Comparison of ENCODE assay signal across 1 cellular context in the genomic region with DNA sequence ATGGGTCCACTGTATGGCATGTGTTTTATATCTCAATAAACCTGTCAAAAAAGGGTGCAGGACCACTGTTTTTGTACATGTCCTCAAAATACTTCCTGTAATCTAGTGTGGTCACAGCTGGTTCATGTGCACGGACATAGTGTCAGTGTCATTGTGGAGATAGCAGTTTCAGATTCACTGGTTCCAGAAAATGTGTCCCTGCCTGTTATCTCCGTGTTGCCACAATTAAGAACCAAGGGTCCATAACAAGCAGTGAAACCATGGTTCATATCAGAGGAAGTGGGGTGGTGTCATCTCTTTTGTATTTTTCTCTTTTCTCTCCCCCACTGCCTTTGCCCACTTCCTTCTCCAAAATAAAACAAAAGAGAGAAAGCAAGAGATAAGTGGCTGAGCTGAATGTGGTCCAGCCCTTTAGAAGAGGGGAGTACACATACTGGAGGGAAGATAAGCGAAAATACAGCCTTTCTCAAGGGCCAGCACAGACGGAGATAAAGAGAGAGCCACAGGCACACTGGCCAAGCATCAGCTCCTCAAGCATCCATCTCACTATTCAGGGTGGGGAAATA.
A peak's percentile ranks its signal among the peaks of the same experiment; 100 is the strongest.
TF ChIP-seq lines count a peak whose summit lies in the region.

No MANE protein-coding gene starts in this region.

TF ChIP-seq in K562, 482 proteins besides CTCF, POLR2A, EP300 and RAD21 (continued from another document and continues in another):
- TF ChIP-seq, protein P1, sequence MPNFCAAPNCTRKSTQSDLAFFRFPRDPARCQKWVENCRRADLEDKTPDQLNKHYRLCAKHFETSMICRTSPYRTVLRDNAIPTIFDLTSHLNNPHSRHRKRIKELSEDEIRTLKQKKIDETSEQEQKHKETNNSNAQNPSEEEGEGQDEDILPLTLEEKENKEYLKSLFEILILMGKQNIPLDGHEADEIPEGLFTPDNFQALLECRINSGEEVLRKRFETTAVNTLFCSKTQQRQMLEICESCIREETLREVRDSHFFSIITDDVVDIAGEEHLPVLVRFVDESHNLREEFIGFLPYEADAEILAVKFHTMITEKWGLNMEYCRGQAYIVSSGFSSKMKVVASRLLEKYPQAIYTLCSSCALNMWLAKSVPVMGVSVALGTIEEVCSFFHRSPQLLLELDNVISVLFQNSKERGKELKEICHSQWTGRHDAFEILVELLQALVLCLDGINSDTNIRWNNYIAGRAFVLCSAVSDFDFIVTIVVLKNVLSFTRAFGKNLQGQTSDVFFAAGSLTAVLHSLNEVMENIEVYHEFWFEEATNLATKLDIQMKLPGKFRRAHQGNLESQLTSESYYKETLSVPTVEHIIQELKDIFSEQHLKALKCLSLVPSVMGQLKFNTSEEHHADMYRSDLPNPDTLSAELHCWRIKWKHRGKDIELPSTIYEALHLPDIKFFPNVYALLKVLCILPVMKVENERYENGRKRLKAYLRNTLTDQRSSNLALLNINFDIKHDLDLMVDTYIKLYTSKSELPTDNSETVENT (CRISPR knock-in tag; IDR thresholded peaks at IDR 0.05), result no peak
- TF ChIP-seq, protein P2, sequence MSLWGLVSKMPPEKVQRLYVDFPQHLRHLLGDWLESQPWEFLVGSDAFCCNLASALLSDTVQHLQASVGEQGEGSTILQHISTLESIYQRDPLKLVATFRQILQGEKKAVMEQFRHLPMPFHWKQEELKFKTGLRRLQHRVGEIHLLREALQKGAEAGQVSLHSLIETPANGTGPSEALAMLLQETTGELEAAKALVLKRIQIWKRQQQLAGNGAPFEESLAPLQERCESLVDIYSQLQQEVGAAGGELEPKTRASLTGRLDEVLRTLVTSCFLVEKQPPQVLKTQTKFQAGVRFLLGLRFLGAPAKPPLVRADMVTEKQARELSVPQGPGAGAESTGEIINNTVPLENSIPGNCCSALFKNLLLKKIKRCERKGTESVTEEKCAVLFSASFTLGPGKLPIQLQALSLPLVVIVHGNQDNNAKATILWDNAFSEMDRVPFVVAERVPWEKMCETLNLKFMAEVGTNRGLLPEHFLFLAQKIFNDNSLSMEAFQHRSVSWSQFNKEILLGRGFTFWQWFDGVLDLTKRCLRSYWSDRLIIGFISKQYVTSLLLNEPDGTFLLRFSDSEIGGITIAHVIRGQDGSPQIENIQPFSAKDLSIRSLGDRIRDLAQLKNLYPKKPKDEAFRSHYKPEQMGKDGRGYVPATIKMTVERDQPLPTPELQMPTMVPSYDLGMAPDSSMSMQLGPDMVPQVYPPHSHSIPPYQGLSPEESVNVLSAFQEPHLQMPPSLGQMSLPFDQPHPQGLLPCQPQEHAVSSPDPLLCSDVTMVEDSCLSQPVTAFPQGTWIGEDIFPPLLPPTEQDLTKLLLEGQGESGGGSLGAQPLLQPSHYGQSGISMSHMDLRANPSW (CRISPR knock-in tag; IDR thresholded peaks at IDR 0.05), result no peak
- TF ChIP-seq ESRRB (CRISPR knock-in tag; IDR thresholded peaks at IDR 0.05; ENCODE audit: borderline replicate concordance) (no peak), SIN3B (IDR thresholded peaks at IDR 0.05; ENCODE audit: low read depth) (no peak), ZNF699 (CRISPR knock-in tag; IDR thresholded peaks at IDR 0.05; ENCODE audit: insufficient replicate concordance) (no peak), KDM4B (IDR thresholded peaks at IDR 0.05; ENCODE audit: borderline replicate concordance in 2 of 2, low read depth in 1 of 2) (no peak), KDM5B (IDR thresholded peaks at IDR 0.05; ENCODE audit: insufficient replicate concordance, low read depth, low read length) (no peak), GABPA (tag; conservative IDR thresholded peaks at IDR 0.05; ENCODE audit: low read depth) (peak; percentile 64), SIX5 (IDR thresholded peaks at IDR 0.05; ENCODE audit: borderline replicate concordance in 1 of 2, insufficient read depth in 1 of 2, low read depth in 1 of 2, low read length in 2 of 2) (no peak), ZNF583 (CRISPR knock-in tag; IDR thresholded peaks at IDR 0.05) (no peak), EP400 (IDR thresholded peaks at IDR 0.05) (peak; percentile 20; the same call in 1 of the 2 replicates), CCAR2 (IDR thresholded peaks at IDR 0.05; ENCODE audit: low read depth, low read length) (no peak), ZNF668 (CRISPR knock-in tag; IDR thresholded peaks at IDR 0.05) (no peak), ZBTB17 (CRISPR knock-in tag; IDR thresholded peaks at IDR 0.05) (no peak), ZBTB8A (IDR thresholded peaks at IDR 0.05; ENCODE audit: partially characterized antibody) (no peak), PURB (CRISPR knock-in tag; IDR thresholded peaks at IDR 0.05; ENCODE audit: low read depth) (no peak), HDAC2 (IDR thresholded peaks at IDR 0.05) (peak; percentile 90), ZNF75A (CRISPR knock-in tag; IDR thresholded peaks at IDR 0.05) (no peak), HMGN3 (IDR thresholded peaks at IDR 0.05; ENCODE audit: borderline replicate concordance, extremely low read depth, insufficient read length, low read depth, low read length) (peak; percentile 80), PRPF4 (IDR thresholded peaks at IDR 0.05; ENCODE audit: insufficient read depth, low read depth, low read length, poor library complexity, severe bottlenecking) (no peak), RUNX1 (IDR thresholded peaks at IDR 0.05; ENCODE audit: low read depth) (no peak; the same call in 1 of the 2 replicates), ZNF184 (CRISPR knock-in tag; IDR thresholded peaks at IDR 0.05) (no peak), PHB (CRISPR knock-in tag; IDR thresholded peaks at IDR 0.05) (no peak), SMARCA5 (IDR thresholded peaks at IDR 0.05) (no peak), HIVEP1 (CRISPR knock-in tag; IDR thresholded peaks at IDR 0.05) (no peak), PTBP1 (IDR thresholded peaks at IDR 0.05; ENCODE audit: low read depth, low read length) (no peak), TFAM (CRISPR knock-in tag; conservative IDR thresholded peaks at IDR 0.05) (no peak), SNRNP70 (optimal IDR thresholded peaks at IDR 0.05; ENCODE audit: low read depth, low read length) (no peak), MCM3 (IDR thresholded peaks at IDR 0.05) (no peak), ELF2 (CRISPR knock-in tag; IDR thresholded peaks at IDR 0.05) (no peak), ZKSCAN1 (IDR thresholded peaks at IDR 0.05; ENCODE audit: low read depth, low read length) (no peak), HNRNPLL (IDR thresholded peaks at IDR 0.05; ENCODE audit: low read depth, low read length, poor library complexity, severe bottlenecking) (no peak), XRCC3 (IDR thresholded peaks at IDR 0.05) (no peak)
- TF ChIP-seq, protein P3, sequence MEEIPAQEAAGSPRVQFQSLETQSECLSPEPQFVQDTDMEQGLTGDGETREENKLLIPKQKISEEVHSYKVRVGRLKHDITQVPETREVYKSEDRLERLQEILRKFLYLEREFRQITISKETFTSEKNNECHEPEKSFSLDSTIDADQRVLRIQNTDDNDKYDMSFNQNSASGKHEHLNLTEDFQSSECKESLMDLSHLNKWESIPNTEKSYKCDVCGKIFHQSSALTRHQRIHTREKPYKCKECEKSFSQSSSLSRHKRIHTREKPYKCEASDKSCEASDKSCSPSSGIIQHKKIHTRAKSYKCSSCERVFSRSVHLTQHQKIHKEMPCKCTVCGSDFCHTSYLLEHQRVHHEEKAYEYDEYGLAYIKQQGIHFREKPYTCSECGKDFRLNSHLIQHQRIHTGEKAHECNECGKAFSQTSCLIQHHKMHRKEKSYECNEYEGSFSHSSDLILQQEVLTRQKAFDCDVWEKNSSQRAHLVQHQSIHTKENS (CRISPR knock-in tag; IDR thresholded peaks at IDR 0.05), result no peak
- TF ChIP-seq, protein P4, sequence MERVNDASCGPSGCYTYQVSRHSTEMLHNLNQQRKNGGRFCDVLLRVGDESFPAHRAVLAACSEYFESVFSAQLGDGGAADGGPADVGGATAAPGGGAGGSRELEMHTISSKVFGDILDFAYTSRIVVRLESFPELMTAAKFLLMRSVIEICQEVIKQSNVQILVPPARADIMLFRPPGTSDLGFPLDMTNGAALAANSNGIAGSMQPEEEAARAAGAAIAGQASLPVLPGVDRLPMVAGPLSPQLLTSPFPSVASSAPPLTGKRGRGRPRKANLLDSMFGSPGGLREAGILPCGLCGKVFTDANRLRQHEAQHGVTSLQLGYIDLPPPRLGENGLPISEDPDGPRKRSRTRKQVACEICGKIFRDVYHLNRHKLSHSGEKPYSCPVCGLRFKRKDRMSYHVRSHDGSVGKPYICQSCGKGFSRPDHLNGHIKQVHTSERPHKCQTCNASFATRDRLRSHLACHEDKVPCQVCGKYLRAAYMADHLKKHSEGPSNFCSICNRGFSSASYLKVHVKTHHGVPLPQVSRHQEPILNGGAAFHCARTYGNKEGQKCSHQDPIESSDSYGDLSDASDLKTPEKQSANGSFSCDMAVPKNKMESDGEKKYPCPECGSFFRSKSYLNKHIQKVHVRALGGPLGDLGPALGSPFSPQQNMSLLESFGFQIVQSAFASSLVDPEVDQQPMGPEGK (CRISPR knock-in tag; IDR thresholded peaks at IDR 0.05; ENCODE audit: borderline replicate concordance), result no peak
- TF ChIP-seq, protein P5, sequence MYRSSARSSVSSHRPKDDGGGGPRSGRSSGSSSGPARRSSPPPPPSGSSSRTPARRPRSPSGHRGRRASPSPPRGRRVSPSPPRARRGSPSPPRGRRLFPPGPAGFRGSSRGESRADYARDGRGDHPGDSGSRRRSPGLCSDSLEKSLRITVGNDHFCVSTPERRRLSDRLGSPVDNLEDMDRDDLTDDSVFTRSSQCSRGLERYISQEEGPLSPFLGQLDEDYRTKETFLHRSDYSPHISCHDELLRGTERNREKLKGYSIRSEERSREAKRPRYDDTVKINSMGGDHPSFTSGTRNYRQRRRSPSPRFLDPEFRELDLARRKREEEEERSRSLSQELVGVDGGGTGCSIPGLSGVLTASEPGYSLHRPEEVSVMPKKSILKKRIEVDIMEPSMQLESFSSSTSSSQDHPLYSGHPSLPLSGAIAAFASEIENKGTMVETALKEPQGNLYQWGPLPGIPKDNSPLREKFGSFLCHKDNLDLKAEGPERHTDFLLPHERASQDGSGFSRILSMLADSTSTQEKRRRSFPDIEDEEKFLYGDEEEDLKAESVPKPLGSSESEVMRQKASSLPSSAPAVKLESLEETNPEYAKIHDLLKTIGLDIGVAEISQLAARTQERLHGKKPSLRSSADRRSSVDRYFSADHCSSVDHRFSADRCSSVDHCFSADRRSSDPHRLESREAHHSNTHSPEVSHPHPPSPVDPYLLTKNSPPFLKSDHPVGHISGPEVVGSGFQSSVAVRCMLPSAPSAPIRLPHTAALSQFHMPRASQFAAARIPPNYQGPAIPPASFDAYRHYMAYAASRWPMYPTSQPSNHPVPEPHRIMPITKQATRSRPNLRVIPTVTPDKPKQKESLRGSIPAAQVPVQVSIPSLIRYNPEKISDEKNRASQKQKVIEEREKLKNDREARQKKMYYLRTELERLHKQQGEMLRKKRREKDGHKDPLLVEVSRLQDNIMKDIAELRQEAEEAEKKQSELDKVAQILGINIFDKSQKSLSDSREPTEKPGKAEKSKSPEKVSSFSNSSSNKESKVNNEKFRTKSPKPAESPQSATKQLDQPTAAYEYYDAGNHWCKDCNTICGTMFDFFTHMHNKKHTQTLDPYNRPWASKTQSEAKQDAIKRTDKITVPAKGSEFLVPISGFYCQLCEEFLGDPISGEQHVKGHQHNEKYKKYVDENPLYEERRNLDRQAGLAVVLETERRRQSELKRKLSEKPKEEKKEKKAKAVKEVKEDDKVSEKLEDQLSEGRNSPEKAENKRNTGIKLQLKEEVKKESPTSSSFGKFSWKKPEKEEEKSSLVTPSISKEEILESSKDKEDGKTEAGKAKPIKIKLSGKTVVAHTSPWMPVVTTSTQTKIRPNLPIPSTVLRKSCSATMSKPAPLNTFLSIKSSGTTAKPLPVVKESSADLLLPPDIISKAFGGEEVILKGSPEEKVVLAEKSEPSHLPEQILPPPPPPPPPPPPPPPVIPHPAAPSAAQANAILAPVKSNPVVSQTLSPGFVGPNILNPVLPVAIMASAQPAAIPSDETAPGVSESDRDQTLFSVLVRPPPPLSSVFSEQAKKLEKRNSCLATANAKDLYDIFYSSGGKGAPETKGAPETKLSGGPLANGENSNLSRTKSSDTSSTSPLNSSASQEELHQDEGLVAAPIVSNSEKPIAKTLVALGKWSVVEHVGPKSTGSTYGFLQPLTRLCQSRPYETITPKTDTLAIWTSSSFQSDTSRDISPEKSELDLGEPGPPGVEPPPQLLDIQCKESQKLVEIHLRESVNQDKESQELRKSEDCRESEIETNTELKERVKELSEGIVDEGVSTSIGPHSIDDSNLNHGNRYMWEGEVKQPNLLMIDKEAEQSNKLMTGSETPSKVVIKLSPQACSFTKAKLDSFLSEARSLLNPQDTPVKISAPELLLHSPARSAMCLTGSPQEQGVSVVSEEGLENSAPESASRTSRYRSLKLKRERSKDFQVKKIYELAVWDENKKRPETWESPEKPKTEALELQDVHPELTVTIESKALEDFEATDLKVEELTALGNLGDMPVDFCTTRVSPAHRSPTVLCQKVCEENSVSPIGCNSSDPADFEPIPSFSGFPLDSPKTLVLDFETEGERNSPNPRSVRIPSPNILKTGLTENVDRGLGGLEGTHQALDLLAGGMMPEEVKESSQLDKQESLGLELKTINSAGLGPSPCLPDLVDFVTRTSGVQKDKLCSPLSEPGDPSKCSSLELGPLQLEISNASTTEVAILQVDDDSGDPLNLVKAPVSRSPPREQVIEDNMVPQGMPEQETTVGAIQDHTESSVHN (IDR thresholded peaks at IDR 0.05; ENCODE audit: borderline replicate concordance in 1 of 2, low read depth in 1 of 2), result no peak
- TF ChIP-seq, protein P6, sequence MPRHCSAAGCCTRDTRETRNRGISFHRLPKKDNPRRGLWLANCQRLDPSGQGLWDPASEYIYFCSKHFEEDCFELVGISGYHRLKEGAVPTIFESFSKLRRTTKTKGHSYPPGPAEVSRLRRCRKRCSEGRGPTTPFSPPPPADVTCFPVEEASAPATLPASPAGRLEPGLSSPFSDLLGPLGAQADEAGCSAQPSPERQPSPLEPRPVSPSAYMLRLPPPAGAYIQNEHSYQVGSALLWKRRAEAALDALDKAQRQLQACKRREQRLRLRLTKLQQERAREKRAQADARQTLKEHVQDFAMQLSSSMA (CRISPR knock-in tag; IDR thresholded peaks at IDR 0.05), result no peak
- TF ChIP-seq, protein P7, sequence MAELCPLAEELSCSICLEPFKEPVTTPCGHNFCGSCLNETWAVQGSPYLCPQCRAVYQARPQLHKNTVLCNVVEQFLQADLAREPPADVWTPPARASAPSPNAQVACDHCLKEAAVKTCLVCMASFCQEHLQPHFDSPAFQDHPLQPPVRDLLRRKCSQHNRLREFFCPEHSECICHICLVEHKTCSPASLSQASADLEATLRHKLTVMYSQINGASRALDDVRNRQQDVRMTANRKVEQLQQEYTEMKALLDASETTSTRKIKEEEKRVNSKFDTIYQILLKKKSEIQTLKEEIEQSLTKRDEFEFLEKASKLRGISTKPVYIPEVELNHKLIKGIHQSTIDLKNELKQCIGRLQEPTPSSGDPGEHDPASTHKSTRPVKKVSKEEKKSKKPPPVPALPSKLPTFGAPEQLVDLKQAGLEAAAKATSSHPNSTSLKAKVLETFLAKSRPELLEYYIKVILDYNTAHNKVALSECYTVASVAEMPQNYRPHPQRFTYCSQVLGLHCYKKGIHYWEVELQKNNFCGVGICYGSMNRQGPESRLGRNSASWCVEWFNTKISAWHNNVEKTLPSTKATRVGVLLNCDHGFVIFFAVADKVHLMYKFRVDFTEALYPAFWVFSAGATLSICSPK (IDR thresholded peaks at IDR 0.05; ENCODE audit: borderline replicate concordance), result no peak
- TF ChIP-seq, protein P8, sequence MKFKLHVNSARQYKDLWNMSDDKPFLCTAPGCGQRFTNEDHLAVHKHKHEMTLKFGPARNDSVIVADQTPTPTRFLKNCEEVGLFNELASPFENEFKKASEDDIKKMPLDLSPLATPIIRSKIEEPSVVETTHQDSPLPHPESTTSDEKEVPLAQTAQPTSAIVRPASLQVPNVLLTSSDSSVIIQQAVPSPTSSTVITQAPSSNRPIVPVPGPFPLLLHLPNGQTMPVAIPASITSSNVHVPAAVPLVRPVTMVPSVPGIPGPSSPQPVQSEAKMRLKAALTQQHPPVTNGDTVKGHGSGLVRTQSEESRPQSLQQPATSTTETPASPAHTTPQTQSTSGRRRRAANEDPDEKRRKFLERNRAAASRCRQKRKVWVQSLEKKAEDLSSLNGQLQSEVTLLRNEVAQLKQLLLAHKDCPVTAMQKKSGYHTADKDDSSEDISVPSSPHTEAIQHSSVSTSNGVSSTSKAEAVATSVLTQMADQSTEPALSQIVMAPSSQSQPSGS (CRISPR knock-in tag; IDR thresholded peaks at IDR 0.05), result no peak
